ENCODE assay signal across 11 cellular contexts in genomic region chr7:135757719-135758411, GRCh38. TPM values are rescaled to one million over a fixed set of nuclear protein-coding genes. Genes with fewer than 3 reads are reported as not detected.
A peak's percentile ranks its signal among the peaks of the same experiment; 100 is the strongest.
DNase-seq lines count a peak whose midpoint lies in the region; ATAC-seq and TF ChIP-seq lines count a peak whose summit lies in the region.
"Had no signal": no experiment of that assay in that cellular context is flagged by ENCODE, and none has a peak within 500 bp of the region (broad histone marks: within the 10 kb centered on the region; RNA-seq: fewer than 3 reads in every experiment).

No MANE protein-coding gene starts in this region.

- in situ Hi-C loops in astrocyte of the cerebellum (cut with HindIII; ENCODE audit: low sequenced_read_pairs): no loop called here

- peaks cover 60% of the 10 kb centered on the region for H3K27me3 Mint-ChIP-seq in CD4-positive, alpha-beta T cell

- H3K27ac Mint-ChIP-seq in CD4-positive, alpha-beta T cell: no peak overlapping the region
- H3K27ac Mint-ChIP-seq: natural killer cell treated with Interleukin-12 subunit alpha and Interleukin-12 subunit beta and Interleukin-15 and Interleukin-18, amount 100 ng/mL, for 72 hours had no signal

- H3K27me3 ChIP-seq in CD4-positive, alpha-beta T cell (ENCODE audit: control insufficient read depth, insufficient read depth, low read length): peaks cover 14% of the 10 kb centered on the region

- DNase-seq in EH (ENCODE audit: low read depth): peak; percentile 83
- DNase-seq in astrocyte of the cerebellum (ENCODE audit: low read depth): peak; percentile 80
- DNase-seq in left ventricle myocardium superior: peak; percentile 44
- no peak for DNase-seq in sciatic nerve (ENCODE audit: low spot score)
- DNase-seq in NCI-H1694 treated with DMSO at 0.1 percent for 48 hours (lab: John Stamatoyannopoulos, UW): no peak
- no peak for DNase-seq in CD4-positive, alpha-beta T cell
- DNase-seq in activated naive CD4-positive, alpha-beta T cell (lab: John Stamatoyannopoulos, UW): no peak
- DNase-seq: effector CD8-positive, alpha-beta T cell had no signal

- TF ChIP-seq CTCF in astrocyte of the cerebellum (IDR thresholded peaks at IDR 0.05; ENCODE audit: low read depth, low read length, missing control alignments): no peak
- no peak for TF ChIP-seq CTCF in CD4-positive, alpha-beta T cell (IDR thresholded peaks at IDR 0.05)

- peak; percentile 48 for ATAC-seq in left ventricle myocardium superior
- ATAC-seq in sciatic nerve: peak; percentile 84
- no peak for ATAC-seq in CD4-positive, alpha-beta T cell (ENCODE audit: poor library complexity)
- ATAC-seq in esophagus mucosa: no peak
- ATAC-seq: natural killer cell treated with Interleukin-12 subunit alpha and Interleukin-12 subunit beta and Interleukin-15 and Interleukin-18, amount 100 ng/mL, for 72 hours had no signal

- H3K27ac ChIP-seq in CD4-positive, alpha-beta T cell (ENCODE audit: low read depth, low read length): no peak overlapping the region

- CTCF ChIA-PET in CD4-positive, alpha-beta T cell (lab: Charles Lee): no interaction called here

- H3K4me3 Mint-ChIP-seq in CD4-positive, alpha-beta T cell: no peak overlapping the region
- H3K4me3 Mint-ChIP-seq: natural killer cell treated with Interleukin-12 subunit alpha and Interleukin-12 subunit beta and Interleukin-15 and Interleukin-18, amount 100 ng/mL, for 72 hours had no signal

- H3K9me3 ChIP-seq in CD4-positive, alpha-beta T cell (ENCODE audit: control insufficient read depth, low read length): no peaks in the 10 kb centered on the region

- no peaks in the 10 kb centered on the region for H3K9me3 Mint-ChIP-seq in CD4-positive, alpha-beta T cell
- H3K9me3 Mint-ChIP-seq: natural killer cell treated with Interleukin-12 subunit alpha and Interleukin-12 subunit beta and Interleukin-15 and Interleukin-18, amount 100 ng/mL, for 72 hours had no signal

- intact Hi-C loops in left ventricle myocardium superior (cut with micrococcal nuclease): no loop called here
- intact Hi-C loops in sciatic nerve (cut with DNase I): no loop called here
- intact Hi-C loops in CD4-positive, alpha-beta T cell (cut with DNase I, micrococcal nuclease): no loop called here

- no peak overlapping the region for H3K4me3 ChIP-seq in astrocyte of the cerebellum (ENCODE audit: low read depth, low read length)

- POLR2A ChIA-PET in CD4-positive, alpha-beta T cell (lab: Charles Lee): no interaction called here

- H3K4me1 Mint-ChIP-seq in CD4-positive, alpha-beta T cell (ENCODE audit: low read depth): no peaks in the 10 kb centered on the region

- no peaks in the 10 kb centered on the region for H3K36me3 Mint-ChIP-seq in CD4-positive, alpha-beta T cell (ENCODE audit: low read depth)
- H3K36me3 Mint-ChIP-seq: natural killer cell treated with Interleukin-12 subunit alpha and Interleukin-12 subunit beta and Interleukin-15 and Interleukin-18, amount 100 ng/mL, for 72 hours had no signal

RNA-seq across cellular contexts. Expression of gene FAM180A, which starts 9.3 kb away (rescaled TPM):
- total RNA-seq in left ventricle myocardium superior: 11.4 TPM
- 8.0 TPM for total RNA-seq in sciatic nerve
- total RNA-seq in CD4-positive, alpha-beta T cell: not detected
- 0.68 TPM for total RNA-seq in esophagus mucosa
- total RNA-seq: activated CD8-positive, alpha-beta memory T cell treated with anti-CD3 and anti-CD28 coated beads for 36 hours; natural killer cell treated with Interleukin-12 subunit alpha and Interleukin-12 subunit beta and Interleukin-15 and Interleukin-18, amount 100 ng/mL, for 72 hours had no signal

RNA-seq across cellular contexts. Expression of gene SLC13A4, which starts 29.9 kb away (rescaled TPM):
- total RNA-seq in left ventricle myocardium superior: 0.15 TPM
- total RNA-seq in sciatic nerve: 0.27 TPM
- not detected for total RNA-seq in CD4-positive, alpha-beta T cell
- 3.0 TPM for total RNA-seq in esophagus mucosa
- total RNA-seq: activated CD8-positive, alpha-beta memory T cell treated with anti-CD3 and anti-CD28 coated beads for 36 hours; natural killer cell treated with Interleukin-12 subunit alpha and Interleukin-12 subunit beta and Interleukin-15 and Interleukin-18, amount 100 ng/mL, for 72 hours had no signal

Comparison
In these comparisons a context has a peak if more than half of its experiments do, and no peak if none do; other contexts are left out.
1. DNase-seq: peak in EH (single experiment), astrocyte of the cerebellum (single experiment) and left ventricle myocardium superior (single experiment); none in sciatic nerve (single experiment), NCI-H1694 treated with DMSO at 0.1 percent for 48 hours (single experiment), CD4-positive, alpha-beta T cell (0 of 10) and activated naive CD4-positive, alpha-beta T cell (0 of 4).
2. ATAC-seq: peak in left ventricle myocardium superior (single experiment) and sciatic nerve (single experiment); none in CD4-positive, alpha-beta T cell (single experiment) and esophagus mucosa (single experiment).